ENCODE assay signal across 15 cellular contexts in the genomic region with DNA sequence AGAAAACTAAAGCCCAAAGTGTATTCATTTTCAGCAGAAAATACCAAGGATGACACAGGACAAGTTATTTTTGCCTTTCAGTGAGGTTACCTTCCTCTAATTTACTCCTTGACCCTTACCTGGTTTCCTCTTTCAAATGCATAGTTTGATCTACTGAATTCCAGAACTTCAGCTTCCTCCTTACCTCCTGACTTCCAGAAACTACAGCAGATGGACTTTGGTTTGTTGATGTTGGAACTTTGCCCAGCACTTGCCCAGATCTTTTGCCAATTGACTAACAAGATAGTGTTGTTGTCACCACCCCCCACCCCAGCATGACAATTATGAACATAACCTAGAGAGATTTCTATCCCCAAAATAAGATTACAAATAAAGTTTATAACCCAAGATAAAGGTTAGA.
DNase-seq lines count a peak whose midpoint lies in the region; ATAC-seq, FAIRE-seq and TF ChIP-seq lines count a peak whose summit lies in the region.
"Had no signal": no experiment of that assay in that cellular context is flagged by ENCODE, and none has a peak within 500 bp of the region (broad histone marks: within the 10 kb centered on the region; RNA-seq: fewer than 3 reads in every experiment).

No MANE protein-coding gene starts in this region.

- H2BK120ac ChIP-seq in IMR-90 (ENCODE audit: low read depth, low read length): no peak overlapping the region

- no peak overlapping the region for H2AK9ac ChIP-seq in IMR-90 (replicated peaks; ENCODE audit: low read depth, low read length, poor library complexity)

- H4K91ac ChIP-seq in IMR-90 (ENCODE audit: insufficient read depth, low read depth, low read length): no peak overlapping the region

- no peaks in the 10 kb centered on the region for H3K79me1 ChIP-seq in IMR-90 (ENCODE audit: low read depth in 1 of 2, low read length in 2 of 2)

- H3K4ac ChIP-seq in IMR-90 (ENCODE audit: low read depth, low read length): no peak overlapping the region

- TF ChIP-seq CTCF in IMR-90 (conservative IDR thresholded peaks at IDR 0.05; ENCODE audit: low read depth, low read length): no peak
- no peak for TF ChIP-seq CTCF in astrocyte of the cerebellum (IDR thresholded peaks at IDR 0.05; ENCODE audit: low read depth, low read length, missing control alignments)

- H4K5ac ChIP-seq in IMR-90 (ENCODE audit: low read depth, low read length): no peak overlapping the region

- H3K14ac ChIP-seq in IMR-90 (replicated peaks; ENCODE audit: low read depth, low read length): no peak overlapping the region

- no peaks in the 10 kb centered on the region for H3K9me3 ChIP-seq in IMR-90 (ENCODE audit: control insufficient read depth, insufficient read depth, low read length)

- H3K23ac ChIP-seq in IMR-90 (ENCODE audit: low read depth, low read length): no peak overlapping the region

- H3K18ac ChIP-seq in IMR-90 (ENCODE audit: low read depth, low read length): no peak overlapping the region

- peaks cover 9% of the 10 kb centered on the region for H3K9me3 Mint-ChIP-seq in activated naive CD8-positive, alpha-beta T cell treated with anti-CD3 and anti-CD28 coated beads, Interleukin-2, amount 50 U/mL, for 24 hours
- H3K9me3 Mint-ChIP-seq: memory B cell had no signal

- H2BK20ac ChIP-seq in IMR-90 (ENCODE audit: low read depth, low read length): no peak overlapping the region

- no TSS peak for BruUV-seq in IMR-90 (replicated peaks; lab: Mats Ljungman, UMichigan)

- no peaks in the 10 kb centered on the region for H3K36me3 ChIP-seq in IMR-90 (ENCODE audit: control insufficient read depth, insufficient read depth, low read length)

- H3K27me3 Mint-ChIP-seq in activated naive CD8-positive, alpha-beta T cell treated with anti-CD3 and anti-CD28 coated beads, Interleukin-2, amount 50 U/mL, for 24 hours: no peaks in the 10 kb centered on the region
- H3K27me3 Mint-ChIP-seq: central memory CD8-positive, alpha-beta T cell had no signal

- ATAC-seq in IMR-90 (ENCODE audit: low read depth) (no peak), GM19467 (IDR thresholded peaks at IDR 0.05; ENCODE audit: unreplicated experiment) (no peak), GM18498 (IDR thresholded peaks at IDR 0.05; ENCODE audit: unreplicated experiment) (no peak)
- no peak for ATAC-seq in activated naive CD8-positive, alpha-beta T cell treated with anti-CD3 and anti-CD28 coated beads, Interleukin-2, amount 50 U/mL, for 24 hours

- POLR2A ChIA-PET in IMR-90 (lab: Charles Lee; ENCODE audit: unreplicated experiment): no interaction called here

- H4K8ac ChIP-seq in IMR-90 (ENCODE audit: low read depth in 2 of 2, low read length in 2 of 2): no peak overlapping the region

- DNase-seq in A172 (ENCODE audit: low spot score) (peak; percentile 25), IMR-90 (peak; percentile 2), astrocyte of the cerebellum (ENCODE audit: low read depth) (peak; percentile 5), KBM-7 (no peak)
- DNase-seq in activated naive CD8-positive, alpha-beta T cell treated with anti-CD3 and anti-CD28 coated beads, Interleukin-2, amount 50 U/mL, for 24 hours: no peak
- DNase-seq: activated T-cell treated with anti-CD3 and anti-CD28 coated beads for 4 hours, GDM1, GOT3, MM.1S, T1000 had no signal

- no peaks in the 10 kb centered on the region for H3K4me1 ChIP-seq in IMR-90 (ENCODE audit: control insufficient read depth, insufficient read depth, low read length)

- H3K9me1 ChIP-seq in IMR-90 (ENCODE audit: insufficient read depth, low read length): no peaks in the 10 kb centered on the region

- no peak overlapping the region for H2BK5ac ChIP-seq in IMR-90 (ENCODE audit: low read depth, low read length, poor library complexity, severe bottlenecking)

- H2AK5ac ChIP-seq in IMR-90 (ENCODE audit: low read depth, low read length): no peak overlapping the region

- no peaks in the 10 kb centered on the region; the same call in 1 of the 2 replicates for H3K27me3 ChIP-seq in IMR-90 (ENCODE audit: control insufficient read depth, insufficient read depth, low read length)

- H4K20me1 ChIP-seq in IMR-90 (ENCODE audit: insufficient read depth, low read length): no peaks in the 10 kb centered on the region

- no peaks in the 10 kb centered on the region for H3K4me1 Mint-ChIP-seq in activated naive CD8-positive, alpha-beta T cell treated with anti-CD3 and anti-CD28 coated beads, Interleukin-2, amount 50 U/mL, for 24 hours
- H3K4me1 Mint-ChIP-seq: central memory CD8-positive, alpha-beta T cell; memory B cell had no signal

- no peak overlapping the region for H3K56ac ChIP-seq in IMR-90 (ENCODE audit: extremely low read depth, insufficient read depth, low read length)

- H3K4me3 ChIP-seq in IMR-90 (ENCODE audit: insufficient read depth, low read depth, low read length): no peak overlapping the region
- no peak overlapping the region for H3K4me3 ChIP-seq in astrocyte of the cerebellum (ENCODE audit: low read depth, low read length)

- H3K27ac ChIP-seq in IMR-90 (ENCODE audit: insufficient read depth, low read length): no peak overlapping the region

- no peak overlapping the region for H3K4me2 ChIP-seq in IMR-90 (ENCODE audit: low read depth, low read length)

- H3K36me3 Mint-ChIP-seq in activated naive CD8-positive, alpha-beta T cell treated with anti-CD3 and anti-CD28 coated beads, Interleukin-2, amount 50 U/mL, for 24 hours (ENCODE audit: low read depth): no peaks in the 10 kb centered on the region
- H3K36me3 Mint-ChIP-seq: memory B cell had no signal

- FAIRE-seq in islet of Langerhans (lab: Jason Lieb, UNC): peak; percentile 78

- no peak for TF ChIP-seq POLR2A in IMR-90 (IDR thresholded peaks at IDR 0.05; ENCODE audit: low read depth, low read length)

- no peak overlapping the region for H2BK15ac ChIP-seq in IMR-90 (ENCODE audit: low read depth, low read length)

- no peak overlapping the region for H3K9ac ChIP-seq in IMR-90 (ENCODE audit: low read depth, low read length)

- no peak overlapping the region for H3K4me3 Mint-ChIP-seq in activated naive CD8-positive, alpha-beta T cell treated with anti-CD3 and anti-CD28 coated beads, Interleukin-2, amount 50 U/mL, for 24 hours
- H3K4me3 Mint-ChIP-seq: central memory CD8-positive, alpha-beta T cell; memory B cell had no signal

- no peak overlapping the region for H2AFZ ChIP-seq in IMR-90 (replicated peaks; ENCODE audit: low read length, poor library complexity)

- TF ChIP-seq RAD21 in IMR-90 (IDR thresholded peaks at IDR 0.05; ENCODE audit: low read length): no peak

- no peak overlapping the region for H3K27ac Mint-ChIP-seq in activated naive CD8-positive, alpha-beta T cell treated with anti-CD3 and anti-CD28 coated beads, Interleukin-2, amount 50 U/mL, for 24 hours
- H3K27ac Mint-ChIP-seq: memory B cell had no signal

- in situ Hi-C loops in IMR-90 (cut with MboI; ENCODE audit: low sequenced_read_pairs): no loop called here
- in situ Hi-C loops in astrocyte of the cerebellum (cut with HindIII; ENCODE audit: low sequenced_read_pairs): no loop called here
- in situ Hi-C loops in KBM-7 (cut with MboI; ENCODE audit: low pct_unique_long_range_greater_than_20kb, low sequenced_read_pairs): no loop called here

- CTCF ChIA-PET in IMR-90 (lab: Yijun Ruan, JAX): no interaction called here

- intact Hi-C loops in IMR-90 (cut with micrococcal nuclease): no loop called here

- dilution Hi-C loops in IMR-90 (cut with HindIII; ENCODE audit: low sequenced_read_pairs, unreplicated experiment): no loop called here

TF ChIP-seq in IMR-90, 13 proteins besides CTCF, POLR2A, EP300 and RAD21:
- TF ChIP-seq MAZ (IDR thresholded peaks at IDR 0.05; ENCODE audit: borderline replicate concordance, low read depth, low read length): no peak
- TF ChIP-seq BHLHE40 (IDR thresholded peaks at IDR 0.05; ENCODE audit: low read depth, low read length): no peak
- TF ChIP-seq, protein P1, sequence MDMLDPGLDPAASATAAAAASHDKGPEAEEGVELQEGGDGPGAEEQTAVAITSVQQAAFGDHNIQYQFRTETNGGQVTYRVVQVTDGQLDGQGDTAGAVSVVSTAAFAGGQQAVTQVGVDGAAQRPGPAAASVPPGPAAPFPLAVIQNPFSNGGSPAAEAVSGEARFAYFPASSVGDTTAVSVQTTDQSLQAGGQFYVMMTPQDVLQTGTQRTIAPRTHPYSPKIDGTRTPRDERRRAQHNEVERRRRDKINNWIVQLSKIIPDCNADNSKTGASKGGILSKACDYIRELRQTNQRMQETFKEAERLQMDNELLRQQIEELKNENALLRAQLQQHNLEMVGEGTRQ (IDR thresholded peaks at IDR 0.05; ENCODE audit: low read depth, low read length): no peak
- TF ChIP-seq RFX5 (IDR thresholded peaks at IDR 0.05; ENCODE audit: low read depth, low read length): no peak
- TF ChIP-seq RCOR1 (IDR thresholded peaks at IDR 0.05; ENCODE audit: insufficient replicate concordance, low read length): no peak
- TF ChIP-seq, protein P2, sequence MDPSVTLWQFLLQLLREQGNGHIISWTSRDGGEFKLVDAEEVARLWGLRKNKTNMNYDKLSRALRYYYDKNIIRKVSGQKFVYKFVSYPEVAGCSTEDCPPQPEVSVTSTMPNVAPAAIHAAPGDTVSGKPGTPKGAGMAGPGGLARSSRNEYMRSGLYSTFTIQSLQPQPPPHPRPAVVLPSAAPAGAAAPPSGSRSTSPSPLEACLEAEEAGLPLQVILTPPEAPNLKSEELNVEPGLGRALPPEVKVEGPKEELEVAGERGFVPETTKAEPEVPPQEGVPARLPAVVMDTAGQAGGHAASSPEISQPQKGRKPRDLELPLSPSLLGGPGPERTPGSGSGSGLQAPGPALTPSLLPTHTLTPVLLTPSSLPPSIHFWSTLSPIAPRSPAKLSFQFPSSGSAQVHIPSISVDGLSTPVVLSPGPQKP (IDR thresholded peaks at IDR 0.05; ENCODE audit: borderline replicate concordance, low read depth, low read length): no peak
- TF ChIP-seq MAFK (IDR thresholded peaks at IDR 0.05; ENCODE audit: low read depth, low read length): no peak
- no peak for TF ChIP-seq CHD1 (IDR thresholded peaks at IDR 0.05; ENCODE audit: low read depth, low read length)
- TF ChIP-seq CEBPB (IDR thresholded peaks at IDR 0.05; ENCODE audit: low read depth, low read length): no peak
- TF ChIP-seq FOS (IDR thresholded peaks at IDR 0.05; ENCODE audit: low read depth, low read length): no peak
- TF ChIP-seq MXI1 (IDR thresholded peaks at IDR 0.05; ENCODE audit: borderline replicate concordance, low read depth, low read length): no peak
- no peak for TF ChIP-seq SMC3 (IDR thresholded peaks at IDR 0.05; ENCODE audit: low read depth, low read length)
- no peak for TF ChIP-seq NFE2L2 (IDR thresholded peaks at IDR 0.05; ENCODE audit: low read depth, low read length)

Comparison
In these comparisons a context has a peak if more than half of its experiments do, and no peak if none do; other contexts are left out.
1. DNase-seq: peak in A172 (single experiment), IMR-90 (single experiment) and astrocyte of the cerebellum (single experiment); none in KBM-7 (single experiment) and activated naive CD8-positive, alpha-beta T cell treated with anti-CD3 and anti-CD28 coated beads, Interleukin-2, amount 50 U/mL, for 24 hours (single experiment).